In genomic region chr19:55598034-55598433, GRCh38 we compare ENCODE assay signal across 10 cellular contexts. TPM values are rescaled to one million over a fixed set of nuclear protein-coding genes. Genes with fewer than 3 reads are reported as not detected.
A peak's percentile ranks its signal among the peaks of the same experiment; 100 is the strongest.
DNase-seq lines count a peak whose midpoint lies in the region; TF ChIP-seq lines count a peak whose summit lies in the region.
"Had no signal": no experiment of that assay in that cellular context is flagged by ENCODE, and none has a peak within 500 bp of the region (broad histone marks: within the 10 kb centered on the region; RNA-seq: fewer than 3 reads in every experiment).

No MANE protein-coding gene starts in this region.

- H3K4me1 ChIP-seq in iPS-18a (ENCODE audit: control insufficient read depth, low read depth, low read length): peaks cover 9% of the 10 kb centered on the region
- H3K4me1 ChIP-seq in skeletal muscle tissue (ENCODE audit: control insufficient read depth in 3 of 3, insufficient read depth in 3 of 3, low read length in 3 of 3): peaks cover 14 to 20% (median 17%) of the 10 kb centered on the region in 3 donors

- TF ChIP-seq CTCF in NB4 (IDR thresholded peaks at IDR 0.05; ENCODE audit: low read depth, low read length) (no peak), coronary artery (IDR thresholded peaks at IDR 0.05) (no peak)

- no peak overlapping the region for H3K27ac ChIP-seq in iPS-18a (ENCODE audit: low read length)
- peak overlapping the region; percentile 98 for H3K27ac ChIP-seq in skeletal muscle tissue (ENCODE audit: low read depth, low read length)
- no peak overlapping the region for H3K27ac ChIP-seq in coronary artery

- no peak overlapping the region for H3K9ac ChIP-seq in iPS-18a (ENCODE audit: low read length)
- no peak overlapping the region for H3K9ac ChIP-seq in skeletal muscle tissue (ENCODE audit: low read depth in 1 of 3, low read length in 3 of 3)

- H3K4me3 ChIP-seq in NB4 (ENCODE audit: low read depth, low read length) (peak overlapping the region; percentile 32), iPS-18a (ENCODE audit: low read length) (peak overlapping the region; percentile 40), skeletal muscle tissue (ENCODE audit: low read length in 3 of 3) (no peak overlapping the region), coronary artery (no peak overlapping the region)

- H3K27me3 ChIP-seq in iPS-18a (ENCODE audit: control insufficient read depth, insufficient read depth, low read length) (no peaks in the 10 kb centered on the region), skeletal muscle tissue (ENCODE audit: control insufficient read depth in 3 of 3, insufficient read depth in 3 of 3, low read length in 3 of 3) (no peaks in the 10 kb centered on the region)
- H3K27me3 ChIP-seq: right atrium auricular region had no signal

- DNase-seq in ELF-1 (ENCODE audit: low read depth, low spot score): peak; percentile 83
- DNase-seq in NB4 (ENCODE audit: low read depth): no peak
- DNase-seq in SW480 (ENCODE audit: low spot score): no peak
- DNase-seq in coronary artery (ENCODE audit: low spot score): no peak
- DNase-seq in NCI-H526 (lab: John Stamatoyannopoulos, UW): no peak
- DNase-seq: left colon, T-helper 1 cell had no signal

- H3K36me3 ChIP-seq in iPS-18a (ENCODE audit: control insufficient read depth, low read depth, low read length) (peaks cover 19% of the 10 kb centered on the region), skeletal muscle tissue (ENCODE audit: control insufficient read depth in 3 of 3, insufficient read depth in 3 of 3, low read length in 3 of 3) (peaks cover 10 to 28% (median 19%) of the 10 kb centered on the region in 3 donors)

- H3K9me3 ChIP-seq in iPS-18a (ENCODE audit: control insufficient read depth, low read depth, low read length): no peaks in the 10 kb centered on the region
- H3K9me3 ChIP-seq in skeletal muscle tissue (ENCODE audit: control insufficient read depth in 3 of 3, low read length in 3 of 3): no peaks in the 10 kb centered on the region
- H3K9me3 ChIP-seq: right atrium auricular region had no signal

- no peak for TF ChIP-seq POLR2A in NB4 (IDR thresholded peaks at IDR 0.05; ENCODE audit: extremely low read depth, insufficient read length)

RNA-seq across cellular contexts. Expression of gene FIZ1, which starts 1.3 kb away (rescaled TPM):
- under 0.01 TPM for total RNA-seq in skeletal muscle tissue

RNA-seq across cellular contexts. Expression of gene ZNF524, which starts 2.1 kb away (rescaled TPM):
- total RNA-seq in skeletal muscle tissue: 4.7 TPM

RNA-seq across cellular contexts. Expression of gene ZNF865, which starts 7.4 kb away (rescaled TPM):
- total RNA-seq in skeletal muscle tissue: 1.0 TPM

RNA-seq across cellular contexts. Expression of gene ZNF579, which starts 17.4 kb away (rescaled TPM):
- total RNA-seq in skeletal muscle tissue: 1.6 TPM

RNA-seq across cellular contexts. Expression of gene ZNF784, which starts 26.3 kb away (rescaled TPM):
- total RNA-seq in skeletal muscle tissue: 8.9 TPM

Comparison
In these comparisons a context has a peak if more than half of its experiments do, and no peak if none do; other contexts are left out.
1. H3K4me3 ChIP-seq: peak in NB4 (single experiment) and iPS-18a (single experiment); none in skeletal muscle tissue (0 of 3) and coronary artery (single experiment).